In the genomic region with DNA sequence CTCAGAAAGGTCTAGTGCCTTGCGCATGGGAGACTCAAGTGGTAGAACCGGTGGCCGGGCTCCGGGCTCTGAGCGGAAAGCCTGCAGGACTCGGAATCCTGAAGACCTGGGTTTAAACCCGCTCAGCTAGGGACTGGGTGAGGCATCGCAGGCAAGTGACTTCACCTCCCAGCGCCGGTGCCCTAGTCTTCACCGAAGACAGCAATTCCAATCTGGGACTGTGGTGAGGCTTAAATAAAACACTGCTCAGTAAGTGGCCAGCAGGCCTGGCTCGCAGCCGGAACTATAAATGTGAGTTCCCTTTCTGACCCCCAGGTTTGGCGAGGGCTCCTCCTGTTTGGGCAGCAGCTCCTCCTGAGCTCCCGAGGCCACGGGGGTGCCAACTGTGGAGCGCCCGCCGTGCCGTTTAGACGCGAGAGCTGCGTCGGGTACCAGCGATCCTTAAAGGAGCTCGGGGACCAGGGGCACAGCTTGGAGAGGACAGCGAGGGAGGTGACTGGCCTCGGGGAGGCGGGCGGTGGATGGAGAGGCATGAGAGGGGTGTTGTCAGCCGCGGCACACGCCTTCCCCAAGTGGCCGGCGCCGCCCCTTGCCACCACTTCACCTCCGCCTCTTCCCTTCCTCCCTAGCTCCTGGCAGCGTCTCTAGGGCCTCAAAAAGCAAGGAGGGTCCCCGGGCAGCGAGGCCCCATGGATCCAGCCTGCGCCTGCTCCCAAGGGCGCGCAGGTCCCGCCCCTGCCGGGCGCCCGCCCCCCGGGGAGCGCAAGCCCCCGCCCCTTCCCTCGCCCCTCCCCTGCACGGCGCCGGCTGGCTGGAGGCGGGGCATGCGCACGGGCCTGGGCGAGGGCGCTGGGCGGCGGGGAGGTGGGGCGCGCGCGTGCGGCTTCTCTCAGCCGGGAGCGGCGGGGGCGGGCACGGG, we compare ENCODE assay signal across 8 cellular contexts. TPM values are rescaled to one million over a fixed set of nuclear protein-coding genes. Genes with fewer than 3 reads are reported as not detected.
A peak's percentile ranks its signal among the peaks of the same experiment; 100 is the strongest.
DNase-seq lines count a peak whose midpoint lies in the region; ATAC-seq, FAIRE-seq and TF ChIP-seq lines count a peak whose summit lies in the region.

No MANE protein-coding gene starts in this region.

- peak overlapping the region; percentile 88 for H3K4me3 Mint-ChIP-seq in T-helper 1 cell treated with Interleukin-12 subunit alpha and Interleukin-12 subunit beta and Interleukin-4 antibody, amounts not matched to agents 30 μg/mL and 1 μg/mL, for 36 hours

- peaks cover 11% of the 10 kb centered on the region for H3K4me1 ChIP-seq in psoas muscle

- TF ChIP-seq CTCF in psoas muscle (IDR thresholded peaks at IDR 0.05), result no peak

- peaks cover 74% of the 10 kb centered on the region for H3K27me3 Mint-ChIP-seq in T-helper 1 cell treated with Interleukin-12 subunit alpha and Interleukin-12 subunit beta and Interleukin-4 antibody, amounts not matched to agents 30 μg/mL and 1 μg/mL, for 36 hours (ENCODE audit: low read depth)

- peaks cover 11% of the 10 kb centered on the region for H3K4me1 Mint-ChIP-seq in T-helper 1 cell treated with Interleukin-12 subunit alpha and Interleukin-12 subunit beta and Interleukin-4 antibody, amounts not matched to agents 30 μg/mL and 1 μg/mL, for 36 hours (ENCODE audit: low read depth)

- DNase-seq in GM12891 (ENCODE audit: insufficient read length, low spot score) (peak; percentile 97), NCI-H1417 treated with DMSO at 0.1 percent for 48 hours (lab: John Stamatoyannopoulos, UW) (peak; percentile 72), amygdala (lab: John Stamatoyannopoulos, UW) (peak in 55 of 56 donors; percentile 21 to 91 (median 76)), left ventricle myocardium superior (peak; percentile 96), psoas muscle (peak; percentile 91 to 94), ureter (ENCODE audit: low spot score) (peak; percentile 91)

- H3K27me3 ChIP-seq in psoas muscle (ENCODE audit: insufficient read depth in 3 of 3, low read length in 2 of 3), result peaks cover 0 to 7% (median 0%) of the 10 kb centered on the region in 3 donors

- peaks cover 3% of the 10 kb centered on the region for H3K36me3 Mint-ChIP-seq in T-helper 1 cell treated with Interleukin-12 subunit alpha and Interleukin-12 subunit beta and Interleukin-4 antibody, amounts not matched to agents 30 μg/mL and 1 μg/mL, for 36 hours (ENCODE audit: low read depth)

- H3K27ac Mint-ChIP-seq in T-helper 1 cell treated with Interleukin-12 subunit alpha and Interleukin-12 subunit beta and Interleukin-4 antibody, amounts not matched to agents 30 μg/mL and 1 μg/mL, for 36 hours, result no peak overlapping the region

- intact Hi-C loops in left ventricle myocardium superior (cut with micrococcal nuclease) (no loop called here), psoas muscle (cut with DNase I) (loop anchor here in 1 of 2 donors (10.0 kb wide), 1 partner anchor 130 kb away; no protein-coding TSS in a partner anchor)

- peak overlapping the region; percentile 85 for H3K4me3 ChIP-seq in psoas muscle

- WGBS in psoas muscle, 3 donors, result 2 to 5% (median 4%) methylated on average over 32 to 70 of the region's 71 CpGs

- ATAC-seq in HG02852 (IDR thresholded peaks at IDR 0.05; ENCODE audit: unreplicated experiment) (peak; percentile 90), left ventricle myocardium superior (peak; percentile 95), psoas muscle (peak; percentile 93 to 96 (median 94))

- H3K9me3 Mint-ChIP-seq in T-helper 1 cell treated with Interleukin-12 subunit alpha and Interleukin-12 subunit beta and Interleukin-4 antibody, amounts not matched to agents 30 μg/mL and 1 μg/mL, for 36 hours, result no peaks in the 10 kb centered on the region

- H3K27ac ChIP-seq in psoas muscle, result peak overlapping the region; percentile 88

- H3K36me3 ChIP-seq in psoas muscle (ENCODE audit: insufficient read depth in 1 of 2, low read depth in 1 of 2), result no peaks in the 10 kb centered on the region

- FAIRE-seq in GM12891 (lab: Jason Lieb, UNC), result peak; percentile 80

- no peak for TF ChIP-seq POLR2A in GM12891 (IDR thresholded peaks at IDR 0.05; ENCODE audit: low read depth, low read length)

- no peaks in the 10 kb centered on the region for H3K9me3 ChIP-seq in psoas muscle

TF ChIP-seq in GM12891, 5 proteins besides CTCF, POLR2A, EP300 and RAD21:
- no peak for TF ChIP-seq TAF1 (IDR thresholded peaks at IDR 0.05; ENCODE audit: low read depth, low read length)
- TF ChIP-seq POU2F2 (IDR thresholded peaks at IDR 0.05; ENCODE audit: low read depth, low read length), result no peak
- TF ChIP-seq PAX5 (IDR thresholded peaks at IDR 0.05; ENCODE audit: insufficient read depth, low read length, severe bottlenecking), result no peak
- no peak for TF ChIP-seq SPI1 (IDR thresholded peaks at IDR 0.05; ENCODE audit: low read depth, low read length)
- no peak for TF ChIP-seq POLR2AphosphoS5 (IDR thresholded peaks at IDR 0.05; ENCODE audit: low read depth, low read length)

RNA-seq across cellular contexts. Expression of a gene that starts 0.7 kb away (rescaled TPM):
- polyA plus RNA-seq in GM12891 (2012; ENCODE audit: low read depth, missing spikeins), result 0.21 TPM
- total RNA-seq in left ventricle myocardium superior, result 6.7 TPM
- 1 to 10 TPM; 2.1 to 5.3 (median 3.8) TPM for total RNA-seq in psoas muscle
- 1 to 10 TPM; 1.3 to 3.7 (median 3.0) TPM for polyA plus RNA-seq in psoas muscle
- 150 TPM for total RNA-seq in ureter

Comparison
In these comparisons a context has a peak if more than half of its experiments do, and no peak if none do; other contexts are left out.
1. Peak in every context shown above with its lines: DNase-seq, ATAC-seq, H3K4me3 ChIP-seq and H3K27ac ChIP-seq.
2. RNA of a gene that starts 0.7 kb away (total RNA-seq): 150 TPM in ureter (single experiment); 6.7 TPM in left ventricle myocardium superior (single experiment) and 2.1 to 5.3 TPM in psoas muscle; every median in the first group is over 10 times any median in the second.